ENCODE assay signal across 1 cellular context in genomic region chr9:109320338-109320733, GRCh38.
TF ChIP-seq lines count a peak whose summit lies in the region.

No MANE protein-coding gene starts in this region.

TF ChIP-seq in GM23338, 12 proteins besides CTCF, POLR2A, EP300 and RAD21 (continued from another document):
- TF ChIP-seq REST (IDR thresholded peaks at IDR 0.05; ENCODE audit: unreplicated experiment) (no peak), POLR2AphosphoS5 (IDR thresholded peaks at IDR 0.05; ENCODE audit: low read depth) (no peak), CREB1 (CRISPR knock-in tag; IDR thresholded peaks at IDR 0.05; ENCODE audit: low read depth) (no peak), ZNF331 (CRISPR knock-in tag; IDR thresholded peaks at IDR 0.05; ENCODE audit: low read depth) (no peak)
